7 cellular contexts compared by ENCODE assay signal in the genomic region with DNA sequence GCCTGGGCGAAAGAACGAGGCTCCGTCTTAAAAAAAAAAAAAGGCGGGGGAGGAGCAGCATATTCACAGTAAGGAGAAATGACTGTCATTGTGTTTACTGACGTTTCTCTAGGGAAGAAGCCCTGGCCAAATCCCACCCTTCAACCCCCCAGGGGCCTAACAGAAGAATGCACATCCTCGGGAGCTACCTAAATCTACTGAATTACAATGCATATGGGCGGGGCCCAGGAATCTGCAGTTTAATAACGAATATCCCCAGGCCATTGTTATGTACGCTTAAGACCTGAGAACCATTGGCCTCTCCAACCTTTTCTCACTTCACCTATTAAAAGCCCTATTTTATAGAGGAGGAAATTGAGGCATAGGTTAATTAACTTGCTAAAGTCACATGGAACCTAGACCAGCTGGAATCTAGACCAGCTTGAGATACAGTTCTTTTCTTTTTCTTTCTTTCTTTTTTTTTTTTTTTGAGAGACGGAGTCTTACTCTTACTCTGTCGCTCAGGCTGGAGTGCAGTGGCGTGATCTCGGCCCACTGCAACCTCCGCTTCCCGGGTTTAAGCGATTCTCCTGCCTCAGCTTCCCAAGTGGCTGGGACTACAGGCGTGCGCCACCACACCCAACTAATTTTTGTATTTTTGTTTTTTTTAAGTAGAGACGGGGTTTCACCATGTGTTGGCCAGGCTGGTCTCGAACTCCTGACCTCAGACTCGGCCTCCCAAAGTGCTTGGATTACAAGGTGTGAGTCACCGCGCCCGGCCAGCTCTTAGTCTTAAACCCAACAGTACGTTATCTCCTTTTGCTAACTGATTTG. TPM values are rescaled to one million over a fixed set of nuclear protein-coding genes. Genes with fewer than 3 reads are reported as not detected.
DNase-seq lines count a peak whose midpoint lies in the region; ATAC-seq lines count a peak whose summit lies in the region.

No MANE protein-coding gene starts in this region.

- H3K9ac ChIP-seq in HUES6 (ENCODE audit: low read length) (peak overlapping the region; percentile 97), iPS-20b (ENCODE audit: low read depth, low read length) (peak overlapping the region; percentile 99; the same call in 1 of the 2 replicates)

- peaks cover 6% of the 10 kb centered on the region for H3K27me3 Mint-ChIP-seq in activated CD8-positive, alpha-beta T cell treated with anti-CD3 and anti-CD28 coated beads, Interleukin-2, amount 10 ng/mL, durations not matched to agents 7 days and 5 days (ENCODE audit: low read depth)
- no peaks in the 10 kb centered on the region for H3K27me3 Mint-ChIP-seq in stimulated activated naive CD8-positive, alpha-beta T cell treated with anti-CD3 and anti-CD28 coated beads, Interleukin-15, Interleukin-2, amounts not matched to agents 100 ng/mL and 50 ng/mL, for 24 hours

- H3K27ac ChIP-seq in HUES6 (ENCODE audit: low read depth, low read length) (peak overlapping the region; percentile 71), iPS-20b (ENCODE audit: low read length) (peak overlapping the region; percentile 77)

- H3K4me1 ChIP-seq in HUES6 (ENCODE audit: control insufficient read depth, insufficient read depth, low read length) (0 out of 2 replicates have a peak, but pooled peaks cover 2% of the 10 kb centered on the region), iPS-20b (ENCODE audit: insufficient read depth, low read length) (peaks cover 6% of the 10 kb centered on the region)

- H3K4me3 Mint-ChIP-seq in activated CD8-positive, alpha-beta T cell treated with anti-CD3 and anti-CD28 coated beads, Interleukin-2, amount 10 ng/mL, durations not matched to agents 7 days and 5 days = peak overlapping the region; percentile 97
- H3K4me3 Mint-ChIP-seq in stimulated activated naive CD8-positive, alpha-beta T cell treated with anti-CD3 and anti-CD28 coated beads, Interleukin-15, Interleukin-2, amounts not matched to agents 100 ng/mL and 50 ng/mL, for 24 hours = peak overlapping the region; percentile 97

- H3K9me3 Mint-ChIP-seq in activated CD8-positive, alpha-beta T cell treated with anti-CD3 and anti-CD28 coated beads, Interleukin-2, amount 10 ng/mL, durations not matched to agents 7 days and 5 days (ENCODE audit: insufficient read depth) = no peaks in the 10 kb centered on the region
- no peaks in the 10 kb centered on the region for H3K9me3 Mint-ChIP-seq in stimulated activated naive CD8-positive, alpha-beta T cell treated with anti-CD3 and anti-CD28 coated beads, Interleukin-15, Interleukin-2, amounts not matched to agents 100 ng/mL and 50 ng/mL, for 24 hours

- H3K4me1 Mint-ChIP-seq in activated CD8-positive, alpha-beta T cell treated with anti-CD3 and anti-CD28 coated beads, Interleukin-2, amount 10 ng/mL, durations not matched to agents 7 days and 5 days (ENCODE audit: low read depth) = peaks cover 30% of the 10 kb centered on the region
- peaks cover 22% of the 10 kb centered on the region for H3K4me1 Mint-ChIP-seq in stimulated activated naive CD8-positive, alpha-beta T cell treated with anti-CD3 and anti-CD28 coated beads, Interleukin-15, Interleukin-2, amounts not matched to agents 100 ng/mL and 50 ng/mL, for 24 hours (ENCODE audit: low read depth)

- CTCF ChIA-PET in activated CD8-positive, alpha-beta T cell treated with anti-CD3 and anti-CD28 coated beads, Interleukin-2, amount 10 ng/mL, durations not matched to agents 7 days and 5 days (lab: Charles Lee) = interaction anchor here (1.0 to 1.7 kb wide), 5 partner anchors 10 to 117 kb away, joined by 3 to 4 read pairs (median 4); no protein-coding TSS in a partner anchor

- H3K4me3 ChIP-seq in HUES6 (ENCODE audit: low read depth, low read length) (peak overlapping the region; percentile 96), iPS-20b (ENCODE audit: low read length) (peak overlapping the region; percentile 91; the same call in 1 of the 2 replicates)

- peak overlapping the region; percentile 98 for H3K27ac Mint-ChIP-seq in activated CD8-positive, alpha-beta T cell treated with anti-CD3 and anti-CD28 coated beads, Interleukin-2, amount 10 ng/mL, durations not matched to agents 7 days and 5 days
- peak overlapping the region; percentile 93 for H3K27ac Mint-ChIP-seq in stimulated activated naive CD8-positive, alpha-beta T cell treated with anti-CD3 and anti-CD28 coated beads, Interleukin-15, Interleukin-2, amounts not matched to agents 100 ng/mL and 50 ng/mL, for 24 hours

- H3K27me3 ChIP-seq in HUES6 (ENCODE audit: control insufficient read depth, insufficient read depth, low read length) (no peaks in the 10 kb centered on the region), iPS-20b (ENCODE audit: insufficient read depth, low read length) (no peaks in the 10 kb centered on the region)

- no peaks in the 10 kb centered on the region for H3K9me3 ChIP-seq in HUES6 (ENCODE audit: control insufficient read depth, insufficient read depth, low read depth, low read length)
- H3K9me3 ChIP-seq in iPS-20b (ENCODE audit: insufficient read depth, low read depth, low read length) = no peaks in the 10 kb centered on the region

- H3K36me3 Mint-ChIP-seq in activated CD8-positive, alpha-beta T cell treated with anti-CD3 and anti-CD28 coated beads, Interleukin-2, amount 10 ng/mL, durations not matched to agents 7 days and 5 days (ENCODE audit: low read depth) = peaks cover 26% of the 10 kb centered on the region
- H3K36me3 Mint-ChIP-seq in stimulated activated naive CD8-positive, alpha-beta T cell treated with anti-CD3 and anti-CD28 coated beads, Interleukin-15, Interleukin-2, amounts not matched to agents 100 ng/mL and 50 ng/mL, for 24 hours (ENCODE audit: low read depth) = peaks cover 27% of the 10 kb centered on the region

- H3K36me3 ChIP-seq in HUES6 (ENCODE audit: control insufficient read depth, insufficient read depth, low read length) = peaks cover 26% of the 10 kb centered on the region
- H3K36me3 ChIP-seq in iPS-20b (ENCODE audit: insufficient read depth, low read depth, low read length) = peaks cover 27% of the 10 kb centered on the region

- POLR2A ChIA-PET in activated CD8-positive, alpha-beta T cell treated with anti-CD3 and anti-CD28 coated beads, Interleukin-2, amount 10 ng/mL, durations not matched to agents 7 days and 5 days (lab: Charles Lee) = interaction anchor here (1.0 to 1.2 kb wide), 5 partner anchors 12 to 148 kb away, joined by 3 to 12 read pairs (median 3); a partner anchor contains a TSS

- ATAC-seq in activated CD8-positive, alpha-beta T cell treated with anti-CD3 and anti-CD28 coated beads, Interleukin-2, amount 10 ng/mL, durations not matched to agents 7 days and 5 days = no peak
- no peak for ATAC-seq in GM18498 (IDR thresholded peaks at IDR 0.05; ENCODE audit: unreplicated experiment)

- no peak for DNase-seq in activated CD8-positive, alpha-beta T cell treated with anti-CD3 and anti-CD28 coated beads, Interleukin-2, amount 10 ng/mL, durations not matched to agents 7 days and 5 days
- no peak for DNase-seq in HuH-7.5 (ENCODE audit: low spot score)
- DNase-seq in NCI-H2107 (lab: John Stamatoyannopoulos, UW) = no peak

RNA-seq across cellular contexts. Expression of a gene that starts 0.7 kb away (rescaled TPM):
- total RNA-seq in activated CD8-positive, alpha-beta T cell treated with anti-CD3 and anti-CD28 coated beads, Interleukin-2, amount 10 ng/mL, durations not matched to agents 7 days and 5 days = 10 to 100 TPM; 55.9 to 56.6 TPM

RNA-seq across cellular contexts. Expression of a gene that starts 51.6 kb away (rescaled TPM):
- not detected for total RNA-seq in activated CD8-positive, alpha-beta T cell treated with anti-CD3 and anti-CD28 coated beads, Interleukin-2, amount 10 ng/mL, durations not matched to agents 7 days and 5 days
